17 cellular contexts compared by ENCODE assay signal in the genomic region with DNA sequence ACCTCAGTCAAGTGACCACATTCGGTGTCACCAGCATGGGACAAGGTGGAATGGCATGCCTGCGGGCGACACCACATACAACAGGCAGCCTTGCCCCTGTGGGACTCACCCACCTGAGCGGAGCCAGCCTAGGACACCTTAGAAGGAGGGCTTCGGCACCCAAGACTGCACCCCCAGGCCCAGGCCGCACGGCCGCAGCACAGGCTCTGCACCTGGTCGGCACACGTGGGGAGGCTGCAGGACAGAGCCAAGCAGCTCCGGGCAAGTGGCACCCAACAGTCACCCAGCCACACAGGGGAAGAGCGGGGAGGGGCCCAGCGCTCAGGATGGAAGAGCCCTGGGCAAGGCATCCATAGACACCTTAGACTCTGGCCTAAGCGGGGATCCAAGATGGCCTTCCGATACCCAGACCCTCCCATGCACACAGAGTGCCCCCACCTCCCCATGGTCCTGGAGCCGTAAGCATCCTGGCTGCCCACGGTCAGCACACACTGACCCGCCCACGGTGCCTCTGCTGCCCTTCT. TPM values are rescaled to one million over a fixed set of nuclear protein-coding genes. Genes with fewer than 3 reads are reported as not detected.
DNase-seq lines count a peak whose midpoint lies in the region; ATAC-seq, FAIRE-seq and TF ChIP-seq lines count a peak whose summit lies in the region.
"Had no signal": no experiment of that assay in that cellular context is flagged by ENCODE, and none has a peak within 500 bp of the region (broad histone marks: within the 10 kb centered on the region; RNA-seq: fewer than 3 reads in every experiment).

No MANE protein-coding gene starts in this region.

- H4K5ac ChIP-seq in H1 (ENCODE audit: insufficient read length, low read depth, low read length): no peak overlapping the region

- CTCF ChIA-PET in H1 (lab: Charles Lee; ENCODE audit: partially characterized antibody): interaction anchor here (0.9 to 2.2 kb wide), 4 partner anchors 11 to 78 kb away, joined by 3 to 7 read pairs (median 3); no protein-coding TSS in a partner anchor
- CTCF ChIA-PET in CD4-positive, alpha-beta T cell (lab: Charles Lee): no interaction called here

- H4K20me1 ChIP-seq in H1 (replicated peaks in 1 of 2; ENCODE audit: control insufficient read depth in 1 of 2, insufficient read depth in 2 of 2, low read length in 2 of 2): peaks cover 0 to 6% of the 10 kb centered on the region in 2 experiments

- H3K9ac ChIP-seq in H1 (replicated peaks in 1 of 4; ENCODE audit: extremely low read depth in 1 of 4, low read depth in 3 of 4, low read length in 3 of 4) (no peak overlapping the region), neuronal stem cell (ENCODE audit: low read depth, low read length, poor library complexity) (peak overlapping the region; percentile 50)
- H3K9ac ChIP-seq: GM23248 had no signal

- no peak overlapping the region for H3K56ac ChIP-seq in H1 (replicated peaks; ENCODE audit: insufficient read length, low read depth, low read length)

- no peak overlapping the region for H3K4me3 Mint-ChIP-seq in CD4-positive, alpha-beta T cell
- H3K4me3 Mint-ChIP-seq: CD8-positive, alpha-beta T cell had no signal

- no peaks in the 10 kb centered on the region for H3K4me1 ChIP-seq in H1 (replicated peaks in 1 of 4; ENCODE audit: control insufficient read depth in 3 of 4, insufficient read depth in 4 of 4, low read length in 3 of 4)
- H3K4me1 ChIP-seq in neuronal stem cell (ENCODE audit: control insufficient read depth in 2 of 2, insufficient read depth in 1 of 2, low read depth in 1 of 2, low read length in 2 of 2): peaks cover 0 to 13% of the 10 kb centered on the region in 2 donors
- H3K4me1 ChIP-seq: HAP-1 had no signal

- peaks cover 6 to 7% of the 10 kb centered on the region in 2 experiments; a peak in 3 of 4 replicates for H3K9me3 ChIP-seq in H1 (ENCODE audit: insufficient read depth in 2 of 2, low read depth in 1 of 2, low read length in 1 of 2)
- peaks cover 3 to 6% of the 10 kb centered on the region in 2 donors for H3K9me3 ChIP-seq in neuronal stem cell (replicated peaks in 1 of 2; ENCODE audit: control insufficient read depth in 2 of 2, insufficient read depth in 1 of 2, low read depth in 1 of 2, low read length in 2 of 2)
- H3K9me3 ChIP-seq in CD4-positive, alpha-beta T cell (ENCODE audit: control insufficient read depth, low read length): no peaks in the 10 kb centered on the region
- H3K9me3 ChIP-seq: Caco-2, HAP-1 had no signal

- peaks cover 0 to 2% of the 10 kb centered on the region in 2 experiments; a peak in 1 of 4 replicates for H3K79me2 ChIP-seq in H1 (ENCODE audit: control insufficient read depth in 1 of 2, insufficient read depth in 2 of 2, low read length in 2 of 2)

- H4K91ac ChIP-seq in H1 (replicated peaks; ENCODE audit: insufficient read length, low read length) (no peak overlapping the region), neuronal stem cell (ENCODE audit: low read depth, low read length, poor library complexity) (no peak overlapping the region)

- H3K79me1 ChIP-seq in H1 (ENCODE audit: low read depth, low read length): peaks cover 6% of the 10 kb centered on the region
- peaks cover 14% of the 10 kb centered on the region for H3K79me1 ChIP-seq in neuronal stem cell (ENCODE audit: low read depth, low read length)

- H3K4ac ChIP-seq in H1 (replicated peaks; ENCODE audit: insufficient read length, low read depth, low read length) (no peak overlapping the region), neuronal stem cell (ENCODE audit: low read length) (peak overlapping the region; percentile 84)

- H4K8ac ChIP-seq in H1 (ENCODE audit: extremely low read depth, insufficient read depth, low read length): peak overlapping the region; percentile 35
- peak overlapping the region; percentile 83 for H4K8ac ChIP-seq in neuronal stem cell (ENCODE audit: low read depth, low read length)

- H3K23me2 ChIP-seq in H1 (ENCODE audit: low read depth, low read length): peaks cover 5% of the 10 kb centered on the region; the same call in 1 of the 2 replicates

- H3K14ac ChIP-seq in H1 (ENCODE audit: insufficient read length) (no peak overlapping the region), neuronal stem cell (ENCODE audit: low read length) (peak overlapping the region; percentile 49)

- no peaks in the 10 kb centered on the region for H3K36me3 Mint-ChIP-seq in CD4-positive, alpha-beta T cell (ENCODE audit: low read depth)
- H3K36me3 Mint-ChIP-seq: CD8-positive, alpha-beta T cell had no signal

- H2BK20ac ChIP-seq in H1 (ENCODE audit: low read length): no peak overlapping the region

- H3K4me3 ChIP-seq in H7 (ENCODE audit: insufficient read depth, low read depth, low read length): no peak overlapping the region
- H3K4me3 ChIP-seq in H1 (ENCODE audit: extremely low read depth in 1 of 4, insufficient read depth in 2 of 4, low read depth in 3 of 4, low read length in 4 of 4): no peak overlapping the region
- no peak overlapping the region for H3K4me3 ChIP-seq in neuronal stem cell (ENCODE audit: low read length in 2 of 2)
- H3K4me3 ChIP-seq: GM23248, HAP-1 had no signal

- TF ChIP-seq POLR2A in H1 (IDR thresholded peaks at IDR 0.05; ENCODE audit: control extremely low read depth in 1 of 2, low read depth in 2 of 2, low read length in 2 of 2): no peak

- no peaks in the 10 kb centered on the region for H3K9me3 Mint-ChIP-seq in CD4-positive, alpha-beta T cell
- H3K9me3 Mint-ChIP-seq: CD8-positive, alpha-beta T cell had no signal

- H3K18ac ChIP-seq in H1 (ENCODE audit: extremely low read depth, low read length) (no peak overlapping the region), neuronal stem cell (ENCODE audit: low read length) (peak overlapping the region; percentile 80)

- no peaks in the 10 kb centered on the region for H3K27me3 Mint-ChIP-seq in CD4-positive, alpha-beta T cell

- H2BK5ac ChIP-seq in H1 (ENCODE audit: low read depth, low read length): peak overlapping the region; percentile 56; the same call in 1 of the 2 replicates
- H2BK5ac ChIP-seq in neuronal stem cell (ENCODE audit: low read length): no peak overlapping the region

- DNase-seq in H7 (peak; percentile 69), HTR-8/SVneo (ENCODE audit: insufficient read length, low spot score) (no peak), H1 (ENCODE audit: low read depth in 1 of 2, low spot score in 2 of 2) (no peak), neuronal stem cell (ENCODE audit: low spot score) (no peak)
- DNase-seq in CD4-positive, alpha-beta T cell: no peak
- DNase-seq: 8988T; C1 segment of cervical spinal cord; Caco-2; CD8-positive, alpha-beta T cell; DMS153; DND-41; GM23248 had no signal

- H2AK5ac ChIP-seq in H1 (ENCODE audit: low read depth, low read length) (no peak overlapping the region), neuronal stem cell (ENCODE audit: low read depth, low read length) (peak overlapping the region; percentile 53)

- H2BK120ac ChIP-seq in H1 (replicated peaks; ENCODE audit: low read depth, low read length) (no peak overlapping the region), neuronal stem cell (ENCODE audit: low read depth, low read length) (no peak overlapping the region)

- ATAC-seq in HG03097 (IDR thresholded peaks at IDR 0.05; ENCODE audit: low FRiP score, unreplicated experiment) (no peak), HG03457 (IDR thresholded peaks at IDR 0.05; ENCODE audit: unreplicated experiment) (no peak)
- no peak for ATAC-seq in CD4-positive, alpha-beta T cell (ENCODE audit: poor library complexity)
- ATAC-seq: CD8-positive, alpha-beta T cell had no signal

- FAIRE-seq in HTR-8/SVneo (lab: Jason Lieb, UNC): peak; percentile 16
- FAIRE-seq in H1 (lab: Jason Lieb, UNC): no peak
- FAIRE-seq: G401.6, GM12892 had no signal

- H3K27me3 ChIP-seq in H7 (ENCODE audit: control insufficient read depth, insufficient read depth, low read length): no peaks in the 10 kb centered on the region
- no peaks in the 10 kb centered on the region for H3K27me3 ChIP-seq in H1 (replicated peaks in 1 of 4; ENCODE audit: control insufficient read depth in 3 of 4, extremely low read depth in 1 of 4, insufficient read depth in 3 of 4, low read length in 3 of 4)
- peaks cover 0 to 3% (median 0%) of the 10 kb centered on the region in 3 experiments for H3K27me3 ChIP-seq in neuronal stem cell (ENCODE audit: control insufficient read depth in 3 of 3, insufficient read depth in 3 of 3, low read depth in 1 of 3, low read length in 3 of 3)
- no peaks in the 10 kb centered on the region for H3K27me3 ChIP-seq in CD4-positive, alpha-beta T cell (ENCODE audit: control insufficient read depth, insufficient read depth, low read length)

- H3K4me1 Mint-ChIP-seq in CD4-positive, alpha-beta T cell (ENCODE audit: low read depth): no peaks in the 10 kb centered on the region

- no peaks in the 10 kb centered on the region for H3K36me3 ChIP-seq in H7 (replicated peaks; ENCODE audit: control insufficient read depth, insufficient read depth, low read length)
- no peaks in the 10 kb centered on the region for H3K36me3 ChIP-seq in H1 (ENCODE audit: control insufficient read depth in 2 of 4, insufficient read depth in 4 of 4, low read length in 3 of 4)
- peaks cover 0 to 6% of the 10 kb centered on the region in 2 donors for H3K36me3 ChIP-seq in neuronal stem cell (replicated peaks in 1 of 2; ENCODE audit: control insufficient read depth in 2 of 2, insufficient read depth in 2 of 2, low read length in 2 of 2)
- H3K36me3 ChIP-seq: HAP-1 had no signal

- H3K23ac ChIP-seq in H1 (ENCODE audit: insufficient read length) (no peak overlapping the region), neuronal stem cell (ENCODE audit: low read depth, low read length, poor library complexity) (peak overlapping the region; percentile 92)

- H2BK12ac ChIP-seq in H1 (ENCODE audit: low read depth, low read length) (no peak overlapping the region), neuronal stem cell (ENCODE audit: low read length) (no peak overlapping the region)

- TF ChIP-seq RAD21 in H1 (IDR thresholded peaks at IDR 0.05 in 1 of 2, conservative IDR thresholded peaks at IDR 0.05 in 1 of 2; ENCODE audit: low read depth in 2 of 2, low read length in 2 of 2): no peak

- WGBS in H1 (ENCODE audit: extremely low coverage in 1 of 2, insufficient coverage in 1 of 2, insufficient read length in 1 of 2, insufficient replicate concordance in 2 of 2, low coverage in 1 of 2, low lambda C conversion rate in 2 of 2, missing lambda C conversion rate in 1 of 2), 2 experiments: 96% methylated on average over 18 of the region's 19 CpGs; no CpG with 5 or more reads in 1 of the 2 experiments
- WGBS in neuronal stem cell (ENCODE audit: extremely low coverage in 2 of 2, insufficient read length in 2 of 2, insufficient replicate concordance in 1 of 2), 2 donors: no CpG with 5 or more reads among the region's 19 CpGs

- POLR2A ChIA-PET in H1 (lab: Charles Lee; ENCODE audit: partially characterized antibody): no interaction called here
- POLR2A ChIA-PET in CD4-positive, alpha-beta T cell (lab: Charles Lee): interaction anchor here (1.0 kb wide), 1 partner anchor 14 kb away, joined by 3 read pairs; no protein-coding TSS in a partner anchor

- no peak overlapping the region for H3K27ac ChIP-seq in H1 (ENCODE audit: low read depth, low read length)
- no peak overlapping the region for H3K27ac ChIP-seq in neuronal stem cell (replicated peaks; ENCODE audit: low read length)
- H3K27ac ChIP-seq in CD4-positive, alpha-beta T cell (ENCODE audit: low read depth, low read length): no peak overlapping the region
- H3K27ac ChIP-seq: GM23248 had no signal

- H3K4me2 ChIP-seq in H1 (ENCODE audit: insufficient read depth in 1 of 2, low read depth in 2 of 2, low read length in 2 of 2) (no peak overlapping the region), neuronal stem cell (ENCODE audit: insufficient read depth, low read length, poor library complexity, severe bottlenecking) (no peak overlapping the region)

- TF ChIP-seq CTCF in H1 (IDR thresholded peaks at IDR 0.05; ENCODE audit: control extremely low read depth in 1 of 3, insufficient read depth in 1 of 3, low read depth in 1 of 3, low read length in 3 of 3): no peak
- no peak for TF ChIP-seq CTCF in CD4-positive, alpha-beta T cell (IDR thresholded peaks at IDR 0.05)

- H3K27ac Mint-ChIP-seq in CD4-positive, alpha-beta T cell: no peak overlapping the region
- H3K27ac Mint-ChIP-seq: CD8-positive, alpha-beta T cell had no signal

- intact Hi-C loops in CD4-positive, alpha-beta T cell (cut with DNase I, micrococcal nuclease): no loop called here

- no peak for TF ChIP-seq EP300 in H1 (IDR thresholded peaks at IDR 0.05; ENCODE audit: borderline replicate concordance in 1 of 2, low read depth in 2 of 2, low read length in 2 of 2)

- no peak overlapping the region for H2AFZ ChIP-seq in H1 (ENCODE audit: low read length)
- H2AFZ ChIP-seq in neuronal stem cell (ENCODE audit: low read length): no peak overlapping the region
- H2AFZ ChIP-seq: GM23248 had no signal

- H2BK15ac ChIP-seq in H1 (ENCODE audit: low read length) (no peak overlapping the region), neuronal stem cell (ENCODE audit: low read length) (no peak overlapping the region)

RNA-seq across cellular contexts. Expression of a gene that starts 16.1 kb away (rescaled TPM):
- 0.14 and 0.63 TPM in 2 replicates for total RNA-seq in H7 (2014; rRNA removed; shearing (Covaris generic))
- total RNA-seq in H1 (2021; fragmentation: NEBNext Ultra II Directional; extraction: Animal tissue kit (Norgen Biotek cat#: 25700)): 0.24 and 0.52 TPM in 2 replicates
- polyA plus RNA-seq in H1 (2011; rRNA removed): 0.47 and 0.78 TPM in 2 replicates
- polyA plus RNA-seq in H1 (2011; cell fraction: cytosol; rRNA removed): 0.56 TPM
- 1.00 TPM for polyA plus RNA-seq in H1 (2011; cell fraction: nucleus; rRNA removed)
- polyA plus RNA-seq in H1 (2012, experiment 1 of 2): 0.36 to 0.68 TPM (median 0.62 TPM) in 4 replicates
- polyA plus RNA-seq in H1 (2012, experiment 2 of 2): 0.17 TPM
- 0.20 TPM for polyA plus RNA-seq in H1 (2013, experiment 1 of 2)
- 0.20 TPM for polyA plus RNA-seq in H1 (2013, experiment 2 of 2)
- polyA minus RNA-seq in H1 (2011; rRNA and poly(A)+ RNA removed): 0.16 and 0.27 TPM in 2 replicates
- polyA minus RNA-seq in H1 (2011; cell fraction: cytosol; rRNA and poly(A)+ RNA removed): not detected
- polyA minus RNA-seq in H1 (2011; cell fraction: nucleus; rRNA and poly(A)+ RNA removed): 0.70 TPM
- polyA plus RNA-seq in neuronal stem cell (2013, experiment 1 of 2): 0.63 TPM
- polyA plus RNA-seq in neuronal stem cell (2013, experiment 2 of 2): 0.66 TPM
- total RNA-seq in CD4-positive, alpha-beta T cell: not detected

RNA-seq across cellular contexts. Expression of a gene that starts 27.4 kb away (rescaled TPM):
- total RNA-seq in H7 (2014; rRNA removed; shearing (Covaris generic)): 0.07 and 0.87 TPM in 2 replicates
- 0.54 and 1.8 TPM in 2 replicates for total RNA-seq in H1 (2021; fragmentation: NEBNext Ultra II Directional; extraction: Animal tissue kit (Norgen Biotek cat#: 25700))
- polyA plus RNA-seq in H1 (2011; rRNA removed): 2.7 and 3.9 TPM in 2 replicates
- 2.5 TPM for polyA plus RNA-seq in H1 (2011; cell fraction: cytosol; rRNA removed)
- polyA plus RNA-seq in H1 (2011; cell fraction: nucleus; rRNA removed): 3.3 TPM
- polyA plus RNA-seq in H1 (2012, experiment 1 of 2): 0.62 to 1.8 TPM (median 1.3 TPM) in 4 replicates
- polyA plus RNA-seq in H1 (2012, experiment 2 of 2): 2.0 TPM
- polyA plus RNA-seq in H1 (2013, experiment 1 of 2): 1.1 TPM
- polyA plus RNA-seq in H1 (2013, experiment 2 of 2): 0.79 TPM
- polyA minus RNA-seq in H1 (2011; rRNA and poly(A)+ RNA removed): 2.9 and 4.5 TPM in 2 replicates
- polyA minus RNA-seq in H1 (2011; cell fraction: cytosol; rRNA and poly(A)+ RNA removed): 0.81 TPM
- 3.9 TPM for polyA minus RNA-seq in H1 (2011; cell fraction: nucleus; rRNA and poly(A)+ RNA removed)
- 1.7 TPM for polyA plus RNA-seq in neuronal stem cell (2013, experiment 1 of 2)
- 1.5 TPM for polyA plus RNA-seq in neuronal stem cell (2013, experiment 2 of 2)
- total RNA-seq in CD4-positive, alpha-beta T cell: 10 to 100 TPM in 1 of 2 experiments, 1 to 10 TPM in 1; 9.9 to 13.7 TPM
